In genomic region chr5:156147948-156148285, GRCh38 we compare ENCODE assay signal across 1 cellular context.
TF ChIP-seq lines count a peak whose summit lies in the region.

No MANE protein-coding gene starts in this region.

TF ChIP-seq in HepG2, 621 proteins besides CTCF, POLR2A, EP300 and RAD21 (continued from another document):
- TF ChIP-seq, protein P1, sequence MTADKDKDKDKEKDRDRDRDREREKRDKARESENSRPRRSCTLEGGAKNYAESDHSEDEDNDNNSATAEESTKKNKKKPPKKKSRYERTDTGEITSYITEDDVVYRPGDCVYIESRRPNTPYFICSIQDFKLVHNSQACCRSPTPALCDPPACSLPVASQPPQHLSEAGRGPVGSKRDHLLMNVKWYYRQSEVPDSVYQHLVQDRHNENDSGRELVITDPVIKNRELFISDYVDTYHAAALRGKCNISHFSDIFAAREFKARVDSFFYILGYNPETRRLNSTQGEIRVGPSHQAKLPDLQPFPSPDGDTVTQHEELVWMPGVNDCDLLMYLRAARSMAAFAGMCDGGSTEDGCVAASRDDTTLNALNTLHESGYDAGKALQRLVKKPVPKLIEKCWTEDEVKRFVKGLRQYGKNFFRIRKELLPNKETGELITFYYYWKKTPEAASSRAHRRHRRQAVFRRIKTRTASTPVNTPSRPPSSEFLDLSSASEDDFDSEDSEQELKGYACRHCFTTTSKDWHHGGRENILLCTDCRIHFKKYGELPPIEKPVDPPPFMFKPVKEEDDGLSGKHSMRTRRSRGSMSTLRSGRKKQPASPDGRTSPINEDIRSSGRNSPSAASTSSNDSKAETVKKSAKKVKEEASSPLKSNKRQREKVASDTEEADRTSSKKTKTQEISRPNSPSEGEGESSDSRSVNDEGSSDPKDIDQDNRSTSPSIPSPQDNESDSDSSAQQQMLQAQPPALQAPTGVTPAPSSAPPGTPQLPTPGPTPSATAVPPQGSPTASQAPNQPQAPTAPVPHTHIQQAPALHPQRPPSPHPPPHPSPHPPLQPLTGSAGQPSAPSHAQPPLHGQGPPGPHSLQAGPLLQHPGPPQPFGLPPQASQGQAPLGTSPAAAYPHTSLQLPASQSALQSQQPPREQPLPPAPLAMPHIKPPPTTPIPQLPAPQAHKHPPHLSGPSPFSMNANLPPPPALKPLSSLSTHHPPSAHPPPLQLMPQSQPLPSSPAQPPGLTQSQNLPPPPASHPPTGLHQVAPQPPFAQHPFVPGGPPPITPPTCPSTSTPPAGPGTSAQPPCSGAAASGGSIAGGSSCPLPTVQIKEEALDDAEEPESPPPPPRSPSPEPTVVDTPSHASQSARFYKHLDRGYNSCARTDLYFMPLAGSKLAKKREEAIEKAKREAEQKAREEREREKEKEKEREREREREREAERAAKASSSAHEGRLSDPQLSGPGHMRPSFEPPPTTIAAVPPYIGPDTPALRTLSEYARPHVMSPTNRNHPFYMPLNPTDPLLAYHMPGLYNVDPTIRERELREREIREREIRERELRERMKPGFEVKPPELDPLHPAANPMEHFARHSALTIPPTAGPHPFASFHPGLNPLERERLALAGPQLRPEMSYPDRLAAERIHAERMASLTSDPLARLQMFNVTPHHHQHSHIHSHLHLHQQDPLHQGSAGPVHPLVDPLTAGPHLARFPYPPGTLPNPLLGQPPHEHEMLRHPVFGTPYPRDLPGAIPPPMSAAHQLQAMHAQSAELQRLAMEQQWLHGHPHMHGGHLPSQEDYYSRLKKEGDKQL (CRISPR knock-in tag; IDR thresholded peaks at IDR 0.05; ENCODE audit: low read depth) = no peak
- TF ChIP-seq NR2C2 (CRISPR knock-in tag; IDR thresholded peaks at IDR 0.05; ENCODE audit: borderline replicate concordance) = no peak
- no peak for TF ChIP-seq MTA1 (CRISPR knock-in tag; IDR thresholded peaks at IDR 0.05; ENCODE audit: borderline replicate concordance)
- TF ChIP-seq GABPB1 (CRISPR knock-in tag; IDR thresholded peaks at IDR 0.05) = no peak
- TF ChIP-seq ZKSCAN8 (CRISPR knock-in tag; IDR thresholded peaks at IDR 0.05; ENCODE audit: borderline replicate concordance) = no peak
